28 cellular contexts compared by ENCODE assay signal in the genomic region with DNA sequence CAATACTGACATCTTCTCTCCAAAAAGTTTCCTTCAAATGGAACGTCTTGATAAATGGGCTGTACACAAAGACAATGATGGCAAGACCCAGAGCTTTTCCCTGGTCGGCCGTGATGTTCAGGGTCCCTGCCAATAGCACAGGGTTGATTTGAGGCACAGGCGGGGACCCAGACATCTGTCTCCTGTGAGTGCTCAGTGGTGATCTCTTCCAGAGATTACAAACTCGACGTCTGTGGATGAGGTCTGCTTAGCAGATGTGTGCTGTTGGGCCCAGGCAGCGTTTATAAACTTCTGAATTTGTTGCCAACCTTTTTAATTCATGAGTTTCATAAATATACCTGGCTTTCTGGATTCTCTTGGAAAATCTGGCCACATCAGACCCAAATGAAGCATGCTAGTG.
"Had no signal": no experiment of that assay in that cellular context is flagged by ENCODE, and none has a peak within 500 bp of the region (broad histone marks: within the 10 kb centered on the region; RNA-seq: fewer than 3 reads in every experiment).

No MANE protein-coding gene starts in this region.

- H3K27me3 Mint-ChIP-seq: naive thymus-derived CD4-positive, alpha-beta T cell; stimulated activated memory B cell treated with anti-CD40 and anti-IgM and Interleukin-4, amounts not matched to agents 10 μg/mL and 1 μg/mL and 100 μg/mL, for 72 hours; stimulated activated naive CD8-positive, alpha-beta T cell treated with anti-CD3 and anti-CD28 coated beads, Interleukin-15, amount 100 ng/mL, for 72 hours; type B pancreatic cell had no signal

- ATAC-seq: naive thymus-derived CD4-positive, alpha-beta T cell; natural killer cell; pancreas; right cardiac atrium; right lobe of liver; stimulated activated memory B cell treated with anti-CD40 and anti-IgM and Interleukin-4, amounts not matched to agents 10 μg/mL and 1 μg/mL and 100 μg/mL, for 72 hours; stimulated activated naive CD8-positive, alpha-beta T cell treated with anti-CD3 and anti-CD28 coated beads, Interleukin-15, amount 100 ng/mL, for 72 hours; stimulated activated naive CD8-positive, alpha-beta T cell treated with anti-CD3 and anti-CD28 coated beads, Interleukin-15, Interleukin-2, amounts not matched to agents 100 U/mL and 50 U/mL, for 24 hours; upper lobe of right lung had no signal

- H3K27me3 ChIP-seq: neural progenitor cell, pancreas, right lobe of liver, sigmoid colon, suprapubic skin, testis, tibial artery, transverse colon, upper lobe of right lung, uterus had no signal

- DNase-seq: naive thymus-derived CD4-positive, alpha-beta T cell; natural killer cell; nucleus accumbens; pancreas; right cardiac atrium; right lobe of liver; sigmoid colon; small intestine; stimulated activated CD4-positive, alpha-beta T cell treated with anti-CD3 and anti-CD28 coated beads, Interleukin-12 subunit alpha, Interleukin-12 subunit beta, amount 100 ng/mL, for 4 hours; stimulated activated CD4-positive, alpha-beta T cell treated with anti-CD3 and anti-CD28 coated beads, Interleukin-1b, Interleukin-23, amount 100 ng/mL, for 48 hours; stimulated activated CD4-positive, alpha-beta T cell treated with anti-CD3 and anti-CD28 coated beads, Interleukin-4, amount 100 ng/mL, for 1 hour; stimulated activated CD4-positive, alpha-beta T cell treated with anti-CD3 and anti-CD28 coated beads, Interleukin-4, amount 100 ng/mL, for 4 hours; stimulated activated CD8-positive, alpha-beta memory T cell treated with anti-CD3 and anti-CD28 coated beads, Interleukin-4, amount 100 ng/mL, for 48 hours; stimulated activated naive CD4-positive, alpha-beta T cell; stimulated activated naive CD8-positive, alpha-beta T cell treated with anti-CD3 and anti-CD28 coated beads, Interleukin-15, amount 100 ng/mL, for 72 hours; stimulated activated naive CD8-positive, alpha-beta T cell treated with anti-CD3 and anti-CD28 coated beads, Interleukin-15, Interleukin-2, amounts not matched to agents 100 U/mL and 50 U/mL, for 24 hours; substantia nigra; testis; tibial artery; transverse colon; upper lobe of right lung; uterus had no signal

- H3K9me3 ChIP-seq: pancreas, prostate gland, right lobe of liver, testis, transverse colon, upper lobe of right lung, uterus had no signal

- H3K4me3 Mint-ChIP-seq: naive thymus-derived CD4-positive, alpha-beta T cell; natural killer cell; nephron; neural progenitor cell; stimulated activated memory B cell treated with anti-CD40 and anti-IgM and Interleukin-4, amounts not matched to agents 10 μg/mL and 1 μg/mL and 100 μg/mL, for 72 hours; stimulated activated naive CD8-positive, alpha-beta T cell treated with anti-CD3 and anti-CD28 coated beads, Interleukin-15, amount 100 ng/mL, for 72 hours; type B pancreatic cell had no signal

- H3K36me3 ChIP-seq: neural progenitor cell, pancreas, prostate gland, right lobe of liver, sigmoid colon, suprapubic skin, transverse colon, upper lobe of right lung, uterus had no signal

- H3K4me1 ChIP-seq: neural progenitor cell, pancreas, prostate gland, right lobe of liver, sigmoid colon, suprapubic skin, testis, tibial artery, transverse colon, upper lobe of right lung, uterus had no signal

- H3K9me3 Mint-ChIP-seq: natural killer cell, nephron had no signal

- H3K27ac Mint-ChIP-seq: naive thymus-derived CD4-positive, alpha-beta T cell; natural killer cell; nephron; neural progenitor cell; stimulated activated memory B cell treated with anti-CD40 and anti-IgM and Interleukin-4, amounts not matched to agents 10 μg/mL and 1 μg/mL and 100 μg/mL, for 72 hours; type B pancreatic cell had no signal

- H3K27ac ChIP-seq: neural progenitor cell, pancreas, prostate gland, right lobe of liver, sigmoid colon, suprapubic skin, testis, tibial artery, transverse colon, upper lobe of right lung, uterus had no signal

- H3K36me3 Mint-ChIP-seq: natural killer cell, neural progenitor cell, type B pancreatic cell had no signal

- H3K4me1 Mint-ChIP-seq: nephron; neural progenitor cell; stimulated activated memory B cell treated with anti-CD40 and anti-IgM and Interleukin-4, amounts not matched to agents 10 μg/mL and 1 μg/mL and 100 μg/mL, for 72 hours; stimulated activated naive CD8-positive, alpha-beta T cell treated with anti-CD3 and anti-CD28 coated beads, Interleukin-15, amount 100 ng/mL, for 72 hours had no signal

- H3K4me3 ChIP-seq: neural progenitor cell, pancreas, prostate gland, right lobe of liver, sigmoid colon, suprapubic skin, testis, tibial artery, transverse colon, upper lobe of right lung, uterus had no signal
